ENCODE assay signal across 33 cellular contexts in the genomic region with DNA sequence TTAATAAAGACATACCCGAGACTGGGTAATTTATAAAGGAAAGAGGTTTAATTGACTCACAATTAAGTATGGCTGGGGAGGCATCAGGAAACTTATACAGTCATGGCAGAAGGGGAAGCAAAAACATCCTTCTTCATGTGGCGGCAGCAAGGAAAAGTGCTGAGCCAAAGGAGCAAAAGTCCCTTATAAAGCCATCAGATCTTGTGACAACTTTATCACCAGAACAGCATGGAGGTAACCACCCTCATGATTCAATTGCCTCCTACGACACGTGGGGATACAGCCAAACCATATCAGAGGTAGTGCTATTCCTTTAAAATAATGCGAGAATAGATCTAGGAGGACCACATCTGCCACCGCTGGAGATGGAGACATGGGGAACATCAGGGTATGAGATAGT. TPM values are rescaled to one million over a fixed set of nuclear protein-coding genes. Genes with fewer than 3 reads are reported as not detected.
A peak's percentile ranks its signal among the peaks of the same experiment; 100 is the strongest.
DNase-seq lines count a peak whose midpoint lies in the region; ATAC-seq and TF ChIP-seq lines count a peak whose summit lies in the region.
"Had no signal": no experiment of that assay in that cellular context is flagged by ENCODE, and none has a peak within 500 bp of the region (broad histone marks: within the 10 kb centered on the region; RNA-seq: fewer than 3 reads in every experiment).

No MANE protein-coding gene starts in this region.

- TF ChIP-seq CTCF in parathyroid adenoma (IDR thresholded peaks at IDR 0.05) (no peak), right lobe of liver (IDR thresholded peaks at IDR 0.05) (no peak)

- H3K27me3 ChIP-seq in parathyroid adenoma (ENCODE audit: control insufficient read depth, insufficient read depth, low read length) = no peaks in the 10 kb centered on the region
- H3K27me3 ChIP-seq in right lobe of liver = no peaks in the 10 kb centered on the region
- H3K27me3 ChIP-seq: hepatocyte, upper lobe of right lung had no signal

- H3K4me1 ChIP-seq in parathyroid adenoma (peaks cover 12% of the 10 kb centered on the region), right lobe of liver (no peaks in the 10 kb centered on the region)
- H3K4me1 ChIP-seq: upper lobe of right lung had no signal

- peak overlapping the region; percentile 36 for H3K27ac ChIP-seq in parathyroid adenoma
- H3K27ac ChIP-seq in right lobe of liver = no peak overlapping the region
- H3K27ac ChIP-seq: coronary artery, esophagus squamous epithelium, GM23248, upper lobe of right lung had no signal

- H3K27me3 Mint-ChIP-seq in IgD-negative memory B cell = no peaks in the 10 kb centered on the region
- H3K27me3 Mint-ChIP-seq in dendritic cell treated with granulocyte-macrophage colony-stimulating factor and Interleukin-4, amounts not matched to agents 40 ng/mL and 50 ng/mL, for 4 days = peaks cover 2% of the 10 kb centered on the region
- no peaks in the 10 kb centered on the region for H3K27me3 Mint-ChIP-seq in stimulated activated naive B cell treated with anti-CD40 and anti-IgM and Interleukin-4, amounts not matched to agents 10 μg/mL and 1 μg/mL and 100 μg/mL, for 72 hours
- H3K27me3 Mint-ChIP-seq: activated naive CD4-positive, alpha-beta T cell treated with anti-CD3 and anti-CD28 coated beads, Interleukin-2, amount 50 U/mL, for 24 hours had no signal

- H3K27ac Mint-ChIP-seq in IgD-negative memory B cell = peak overlapping the region in 2 of 3 donors; percentile 23 to 73
- peak overlapping the region; percentile 86 for H3K27ac Mint-ChIP-seq in dendritic cell treated with granulocyte-macrophage colony-stimulating factor and Interleukin-4, amounts not matched to agents 40 ng/mL and 50 ng/mL, for 4 days
- no peak overlapping the region for H3K27ac Mint-ChIP-seq in stimulated activated naive B cell treated with anti-CD40 and anti-IgM and Interleukin-4, amounts not matched to agents 10 μg/mL and 1 μg/mL and 100 μg/mL, for 72 hours
- H3K27ac Mint-ChIP-seq: activated naive CD4-positive, alpha-beta T cell treated with anti-CD3 and anti-CD28 coated beads, Interleukin-2, amount 50 U/mL, for 24 hours; activated T-helper 1 cell treated with anti-CD3 and anti-CD28 coated beads, Interleukin-12 subunit alpha, Interleukin-12 subunit beta, Interleukin-2, Interleukin-4 antibody, amounts not matched to agents 30 ng/mL and 10 ng/mL and 1 ng/mL, durations not matched to agents 14 hours and 24 hours and 36 hours had no signal

- H3K4me2 ChIP-seq in parathyroid adenoma (ENCODE audit: low read length) = no peak overlapping the region
- H3K4me2 ChIP-seq: hepatocyte, smooth muscle cell had no signal

- H3K36me3 Mint-ChIP-seq in IgD-negative memory B cell = peaks cover 9% of the 10 kb centered on the region
- H3K36me3 Mint-ChIP-seq in dendritic cell treated with granulocyte-macrophage colony-stimulating factor and Interleukin-4, amounts not matched to agents 40 ng/mL and 50 ng/mL, for 4 days (ENCODE audit: low read depth) = peaks cover 5% of the 10 kb centered on the region
- peaks cover 6 to 8% of the 10 kb centered on the region in 2 donors for H3K36me3 Mint-ChIP-seq in stimulated activated naive B cell treated with anti-CD40 and anti-IgM and Interleukin-4, amounts not matched to agents 10 μg/mL and 1 μg/mL and 100 μg/mL, for 72 hours

- H3K4me3 Mint-ChIP-seq in IgD-negative memory B cell = peak overlapping the region in 1 of 4 donors; percentile 61
- H3K4me3 Mint-ChIP-seq in dendritic cell treated with granulocyte-macrophage colony-stimulating factor and Interleukin-4, amounts not matched to agents 40 ng/mL and 50 ng/mL, for 4 days = peak overlapping the region; percentile 1
- H3K4me3 Mint-ChIP-seq in stimulated activated naive B cell treated with anti-CD40 and anti-IgM and Interleukin-4, amounts not matched to agents 10 μg/mL and 1 μg/mL and 100 μg/mL, for 72 hours = no peak overlapping the region
- H3K4me3 Mint-ChIP-seq: activated T-helper 1 cell treated with anti-CD3 and anti-CD28 coated beads, Interleukin-12 subunit alpha, Interleukin-12 subunit beta, Interleukin-2, Interleukin-4 antibody, amounts not matched to agents 30 ng/mL and 10 ng/mL and 1 ng/mL, durations not matched to agents 14 hours and 24 hours and 36 hours had no signal

- DNase-seq in CD1c-positive myeloid dendritic cell (ENCODE audit: extremely low spot score) = peak; percentile 71
- DNase-seq in stimulated activated naive B cell treated with anti-CD40 and anti-IgM and Interleukin-4, amounts not matched to agents 10 μg/mL and 1 μg/mL and 100 μg/mL, for 72 hours = no peak
- no peak for DNase-seq in right lobe of liver
- no peak for DNase-seq in Right ventricle myocardium superior
- no peak for DNase-seq in germinal center (ENCODE audit: low spot score)
- DNase-seq: ACHN; activated CD4-positive, alpha-beta T cell treated with anti-CD3 and anti-CD28 coated beads, Interleukin-2, amount 50 U/mL, for 4 hours; anterior cingulate cortex; EL; esophagus squamous epithelium; GM23248; mesenchymal stem cell; NCI-H1092; NCI-H187; NCI-H2171; occipital lobe; stimulated activated CD4-positive, alpha-beta T cell treated with anti-CD3 and anti-CD28 coated beads, Interleukin-2, amount 100 ng/mL, for 24 hours; T1000 had no signal

- intact Hi-C loops in dendritic cell treated with granulocyte-macrophage colony-stimulating factor and Interleukin-4, amounts not matched to agents 40 ng/mL and 50 ng/mL, for 4 days (cut with micrococcal nuclease) = no loop called here
- intact Hi-C loops in right lobe of liver (cut with DNase I) = no loop called here
- intact Hi-C loops in Right ventricle myocardium superior (cut with DNase I) = no loop called here

- H3K36me3 ChIP-seq in parathyroid adenoma (ENCODE audit: control insufficient read depth, insufficient read depth, low read length) = no peaks in the 10 kb centered on the region
- H3K36me3 ChIP-seq in right lobe of liver = no peaks in the 10 kb centered on the region
- H3K36me3 ChIP-seq: esophagus squamous epithelium, upper lobe of right lung had no signal

- WGBS in right lobe of liver (ENCODE audit: insufficient coverage, low coverage, low lambda C conversion rate, missing lambda C conversion rate) = 72% methylated on average over 5 of the region's 6 CpGs

- ATAC-seq in stimulated activated naive B cell treated with anti-CD40 and anti-IgM and Interleukin-4, amounts not matched to agents 10 μg/mL and 1 μg/mL and 100 μg/mL, for 72 hours (replicated peaks) = no peak
- ATAC-seq in right lobe of liver (no peak), Right ventricle myocardium superior (ENCODE audit: poor library complexity) (no peak)
- ATAC-seq: GM12878, left lobe of liver, upper lobe of right lung had no signal

- H2AFZ ChIP-seq in parathyroid adenoma = peak overlapping the region; percentile 14
- H2AFZ ChIP-seq: GM23248, hepatocyte had no signal

- H3K4me3 ChIP-seq in parathyroid adenoma (ENCODE audit: low read depth, low read length) = no peak overlapping the region
- no peak overlapping the region for H3K4me3 ChIP-seq in right lobe of liver
- H3K4me3 ChIP-seq: coronary artery, esophagus squamous epithelium, GM12878, GM23248, hepatocyte, smooth muscle cell, upper lobe of right lung had no signal

- H3K9ac ChIP-seq in parathyroid adenoma = no peak overlapping the region
- H3K9ac ChIP-seq: GM23248 had no signal

- H3K9me3 ChIP-seq in parathyroid adenoma (ENCODE audit: control insufficient read depth, low read length) (no peaks in the 10 kb centered on the region), right lobe of liver (no peaks in the 10 kb centered on the region)
- H3K9me3 ChIP-seq: esophagus squamous epithelium, upper lobe of right lung had no signal

- H3K9me3 Mint-ChIP-seq in IgD-negative memory B cell = peaks cover 0 to 2% (median 1%) of the 10 kb centered on the region in 3 donors
- H3K9me3 Mint-ChIP-seq in dendritic cell treated with granulocyte-macrophage colony-stimulating factor and Interleukin-4, amounts not matched to agents 40 ng/mL and 50 ng/mL, for 4 days = no peaks in the 10 kb centered on the region
- peaks cover 4 to 7% of the 10 kb centered on the region in 2 donors for H3K9me3 Mint-ChIP-seq in stimulated activated naive B cell treated with anti-CD40 and anti-IgM and Interleukin-4, amounts not matched to agents 10 μg/mL and 1 μg/mL and 100 μg/mL, for 72 hours

- H3K79me2 ChIP-seq in parathyroid adenoma = no peaks in the 10 kb centered on the region
- H3K79me2 ChIP-seq: hepatocyte had no signal

- no peak for TF ChIP-seq POLR2A in right lobe of liver (IDR thresholded peaks at IDR 0.05)

- peaks cover 42 to 58% (median 52%) of the 10 kb centered on the region in 3 donors for H3K4me1 Mint-ChIP-seq in IgD-negative memory B cell
- peaks cover 73% of the 10 kb centered on the region for H3K4me1 Mint-ChIP-seq in dendritic cell treated with granulocyte-macrophage colony-stimulating factor and Interleukin-4, amounts not matched to agents 40 ng/mL and 50 ng/mL, for 4 days (ENCODE audit: low read depth)
- peaks cover 40 to 70% of the 10 kb centered on the region in 2 donors for H3K4me1 Mint-ChIP-seq in stimulated activated naive B cell treated with anti-CD40 and anti-IgM and Interleukin-4, amounts not matched to agents 10 μg/mL and 1 μg/mL and 100 μg/mL, for 72 hours

RNA-seq across cellular contexts. Expression of a gene that starts 9.0 kb away (rescaled TPM):
- 50.6 TPM for polyA plus RNA-seq in IgD-negative memory B cell
- total RNA-seq in right lobe of liver = 1 to 10 TPM in 1 of 6 experiments, under 1 TPM in 5; 0.40 to 1.2 (median 0.66) TPM
- total RNA-seq in Right ventricle myocardium superior = 0.65 TPM
- total RNA-seq: GM23248, myocyte, renal cortical epithelial cell, smooth muscle cell had no signal
- polyA plus RNA-seq: BJ, GM23248, smooth muscle cell had no signal

RNA-seq across cellular contexts. Expression of a gene that starts 41.3 kb away (rescaled TPM):
- polyA plus RNA-seq in IgD-negative memory B cell = not detected
- total RNA-seq in right lobe of liver (1 to 10 TPM in 4 of 6 experiments, under 1 TPM in 2; 0.06 to 3.1 (median 1.1) TPM), Right ventricle myocardium superior (not detected)
- total RNA-seq: activated T-helper 1 cell treated with anti-CD3 and anti-CD28 coated beads, Interleukin-12 subunit alpha, Interleukin-12 subunit beta, Interleukin-2, Interleukin-4 antibody, amounts not matched to agents 30 ng/mL and 10 ng/mL and 1 ng/mL, durations not matched to agents 14 hours and 24 hours and 36 hours; esophagus squamous epithelium; frontal cortex; GM12878; GM23248; myocyte; occipital lobe; renal cortical epithelial cell; smooth muscle cell; upper lobe of right lung had no signal
- polyA plus RNA-seq: BJ, GM12878, GM23248, smooth muscle cell had no signal

RNA-seq across cellular contexts. Expression of a gene that starts 53.8 kb away (rescaled TPM):
- polyA plus RNA-seq in IgD-negative memory B cell = 34.7 TPM
- total RNA-seq in right lobe of liver (10 to 100 TPM in 5 of 6 experiments, 1 to 10 TPM in 1; 9.8 to 27.1 (median 24.7) TPM), Right ventricle myocardium superior (59.8 TPM)

RNA-seq across cellular contexts. Expression of a gene that starts 57.8 kb away (rescaled TPM):
- polyA plus RNA-seq in IgD-negative memory B cell = not detected
- 100 to 1,000 TPM in 5 of 6 experiments, 10 to 100 TPM in 1; 95.2 to 154 (median 128) TPM for total RNA-seq in right lobe of liver
- 31.8 TPM for total RNA-seq in Right ventricle myocardium superior
